In the genomic region with DNA sequence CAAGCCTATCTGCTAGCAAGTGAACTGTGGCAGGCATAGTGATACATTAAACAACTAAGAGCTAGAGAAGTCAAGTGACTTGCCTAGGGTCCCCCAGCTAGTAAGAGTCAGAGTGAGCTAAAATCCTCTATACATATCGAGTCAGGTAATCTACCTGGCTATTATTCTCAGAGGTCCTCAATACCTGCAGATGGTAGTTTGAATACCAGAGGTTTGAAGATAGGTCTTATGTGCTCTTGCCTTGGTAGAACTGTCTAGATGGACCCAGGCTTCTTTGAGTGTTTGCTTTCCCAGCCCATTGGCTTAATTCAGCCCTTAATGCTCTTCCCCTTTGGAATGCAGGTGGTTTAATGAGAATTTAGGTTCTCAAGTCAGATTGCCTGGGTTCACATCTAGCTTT, we compare ENCODE assay signal across 14 cellular contexts. TPM values are rescaled to one million over a fixed set of nuclear protein-coding genes. Genes with fewer than 3 reads are reported as not detected.
A peak's percentile ranks its signal among the peaks of the same experiment; 100 is the strongest.
DNase-seq lines count a peak whose midpoint lies in the region; ATAC-seq lines count a peak whose summit lies in the region.
"Had no signal": no experiment of that assay in that cellular context is flagged by ENCODE, and none has a peak within 500 bp of the region (broad histone marks: within the 10 kb centered on the region; RNA-seq: fewer than 3 reads in every experiment).

No MANE protein-coding gene starts in this region.

- peaks cover 18 to 38% (median 34%) of the 10 kb centered on the region in 10 experiments for H3K4me1 ChIP-seq in BLaER1 treated with 17β-estradiol and CSF1 and Interleukin-3, amounts not matched to agents 10 nM and 100 nM
- H3K4me1 ChIP-seq in HUES6 (ENCODE audit: control insufficient read depth, insufficient read depth, low read length) (peaks cover 5% of the 10 kb centered on the region; the same call in 1 of the 2 replicates), muscle layer of duodenum (ENCODE audit: control insufficient read depth in 1 of 2, insufficient read depth in 2 of 2, low read length in 2 of 2) (peaks cover 0 to 10% of the 10 kb centered on the region in 2 donors)

- intact Hi-C loops in left ventricle myocardium superior (cut with micrococcal nuclease) = no loop called here

- H3K9me3 ChIP-seq in BLaER1 treated with 17β-estradiol and CSF1 and Interleukin-3, amounts not matched to agents 10 nM and 100 nM (replicated peaks in 1 of 11) = no peaks in the 10 kb centered on the region
- no peaks in the 10 kb centered on the region for H3K9me3 ChIP-seq in HUES6 (ENCODE audit: control insufficient read depth, insufficient read depth, low read depth, low read length)
- H3K9me3 ChIP-seq in muscle layer of duodenum (ENCODE audit: control insufficient read depth in 1 of 2, low read length in 2 of 2) = no peaks in the 10 kb centered on the region

- H3K4me1 Mint-ChIP-seq in activated naive CD8-positive, alpha-beta T cell treated with anti-CD3 and anti-CD28 coated beads, Interleukin-2, amount 50 U/mL, for 24 hours = peaks cover 18% of the 10 kb centered on the region

- peaks cover 24 to 52% (median 34%) of the 10 kb centered on the region in 11 experiments for H3K36me3 ChIP-seq in BLaER1 treated with 17β-estradiol and CSF1 and Interleukin-3, amounts not matched to agents 10 nM and 100 nM
- H3K36me3 ChIP-seq in HUES6 (ENCODE audit: control insufficient read depth, insufficient read depth, low read length) = peaks cover 34% of the 10 kb centered on the region
- H3K36me3 ChIP-seq in muscle layer of duodenum (ENCODE audit: control insufficient read depth in 1 of 2, insufficient read depth in 2 of 2, low read length in 2 of 2) = peaks cover 0 to 30% of the 10 kb centered on the region in 2 donors

- no peaks in the 10 kb centered on the region for H3K27me3 Mint-ChIP-seq in activated naive CD8-positive, alpha-beta T cell treated with anti-CD3 and anti-CD28 coated beads, Interleukin-2, amount 50 U/mL, for 24 hours

- H3K36me3 Mint-ChIP-seq in activated naive CD8-positive, alpha-beta T cell treated with anti-CD3 and anti-CD28 coated beads, Interleukin-2, amount 50 U/mL, for 24 hours (ENCODE audit: low read depth) = peaks cover 6% of the 10 kb centered on the region

- no peak for DNase-seq in activated naive CD8-positive, alpha-beta T cell treated with anti-CD3 and anti-CD28 coated beads, Interleukin-2, amount 50 U/mL, for 24 hours
- DNase-seq in GOT3 (lab: John Stamatoyannopoulos, UW) (no peak), left ventricle myocardium superior (no peak)
- DNase-seq: DMS153, HCEC 1CT, NCI-H187 treated with DMSO at 0.1 percent for 48 hours, retina had no signal

- H3K4me3 ChIP-seq in BLaER1 treated with 17β-estradiol and CSF1 and Interleukin-3, amounts not matched to agents 10 nM and 100 nM = peak overlapping the region; percentile 67 to 88 (median 76); a peak in 13 of 20 replicates
- H3K4me3 ChIP-seq in HUES6 (ENCODE audit: low read depth, low read length) (peak overlapping the region; percentile 95), muscle layer of duodenum (ENCODE audit: low read depth in 1 of 2, low read length in 2 of 2) (peak overlapping the region; percentile 81 to 92)

- no peaks in the 10 kb centered on the region for H3K27me3 ChIP-seq in BLaER1 treated with 17β-estradiol and CSF1 and Interleukin-3, amounts not matched to agents 10 nM and 100 nM
- H3K27me3 ChIP-seq in HUES6 (ENCODE audit: control insufficient read depth, insufficient read depth, low read length) (no peaks in the 10 kb centered on the region), muscle layer of duodenum (ENCODE audit: low read depth, low read length) (no peaks in the 10 kb centered on the region)

- no peaks in the 10 kb centered on the region for H3K9me3 Mint-ChIP-seq in activated naive CD8-positive, alpha-beta T cell treated with anti-CD3 and anti-CD28 coated beads, Interleukin-2, amount 50 U/mL, for 24 hours

- no peaks in the 10 kb centered on the region; a peak in 1 of 22 replicates for H4K20me1 ChIP-seq in BLaER1 treated with 17β-estradiol and CSF1 and Interleukin-3, amounts not matched to agents 10 nM and 100 nM

- H3K4me3 Mint-ChIP-seq in activated naive CD8-positive, alpha-beta T cell treated with anti-CD3 and anti-CD28 coated beads, Interleukin-2, amount 50 U/mL, for 24 hours = peak overlapping the region; percentile 86

- H3K4me2 ChIP-seq in BLaER1 treated with 17β-estradiol and CSF1 and Interleukin-3, amounts not matched to agents 10 nM and 100 nM = peak overlapping the region; percentile 83 to 96 (median 86)

- H3K27ac Mint-ChIP-seq in activated naive CD8-positive, alpha-beta T cell treated with anti-CD3 and anti-CD28 coated beads, Interleukin-2, amount 50 U/mL, for 24 hours = no peak overlapping the region

- no peak for ATAC-seq in activated naive CD8-positive, alpha-beta T cell treated with anti-CD3 and anti-CD28 coated beads, Interleukin-2, amount 50 U/mL, for 24 hours
- ATAC-seq in HG03378 (IDR thresholded peaks at IDR 0.05; ENCODE audit: unreplicated experiment) (no peak), GM18861 (IDR thresholded peaks at IDR 0.05; ENCODE audit: unreplicated experiment) (no peak), left ventricle myocardium superior (no peak)
- ATAC-seq: Right ventricle myocardium inferior had no signal

- 0 out of 22 replicates have a peak overlapping the region, but pooled peaks of 1 of the 11 experiments have one; percentile 83 for H3K9ac ChIP-seq in BLaER1 treated with 17β-estradiol and CSF1 and Interleukin-3, amounts not matched to agents 10 nM and 100 nM
- H3K9ac ChIP-seq in HUES6 (ENCODE audit: low read length) = no peak overlapping the region

- H3K27ac ChIP-seq in BLaER1 treated with 17β-estradiol and CSF1 and Interleukin-3, amounts not matched to agents 10 nM and 100 nM = peak overlapping the region in 1 of 11 experiments; percentile 84; a peak in 1 of 22 replicates
- H3K27ac ChIP-seq in HUES6 (ENCODE audit: low read depth, low read length) (no peak overlapping the region), muscle layer of duodenum (ENCODE audit: low read length) (no peak overlapping the region)

RNA-seq across cellular contexts. Expression of gene ERGIC3, which starts 1.1 kb away (rescaled TPM):
- 92.3 TPM for total RNA-seq in left ventricle myocardium superior

RNA-seq across cellular contexts. Expression of gene C20orf173, which starts 13.5 kb away (rescaled TPM):
- not detected for total RNA-seq in left ventricle myocardium superior
- total RNA-seq: dermis microvascular lymphatic vessel endothelial cell, Right ventricle myocardium inferior had no signal
